Comparison of ENCODE assay signal across 26 cellular contexts in genomic region chr15:88812137-88812536, GRCh38. TPM values are rescaled to one million over a fixed set of nuclear protein-coding genes. Genes with fewer than 3 reads are reported as not detected.
"Had no signal": no experiment of that assay in that cellular context is flagged by ENCODE, and none has a peak within 500 bp of the region (broad histone marks: within the 10 kb centered on the region; RNA-seq: fewer than 3 reads in every experiment).

No MANE protein-coding gene starts in this region.

- H3K9ac ChIP-seq: parathyroid adenoma had no signal

- H3K27me3 ChIP-seq: body of pancreas, right atrium auricular region, testis, uterus had no signal

- H3K27ac ChIP-seq: adrenal gland, body of pancreas, esophagus muscularis mucosa, foreskin keratinocyte, heart left ventricle, parathyroid adenoma, right atrium auricular region, testis, uterus had no signal

- DNase-seq: activated CD4-positive, alpha-beta T cell treated with anti-CD3 and anti-CD28 coated beads for 36 hours; activated CD4-positive, CD25-positive, alpha-beta regulatory T cell; activated CD8-positive, alpha-beta memory T cell treated with anti-CD3 and anti-CD28 coated beads, Interleukin-2, amount 10 ng/mL, durations not matched to agents 7 days and 5 days; activated CD8-positive, alpha-beta T cell treated with anti-CD3 and anti-CD28 coated beads, Interleukin-2, amount 10 ng/mL, durations not matched to agents 7 days and 5 days; activated naive CD4-positive, alpha-beta T cell; activated T-cell treated with anti-CD3 and anti-CD28 coated beads, Interleukin-2, amount 50 U/mL, for 48 hours; adrenal gland; aorta; body of pancreas; dermis blood vessel endothelial cell; effector CD4-positive, alpha-beta T cell; foreskin keratinocyte; heart left ventricle; hypothalamus; left ventricle myocardium superior; midbrain; naive thymus-derived CD4-positive, alpha-beta T cell; occipital lobe; stimulated activated CD4-positive, alpha-beta T cell treated with anti-CD3 and anti-CD28 coated beads, Interleukin-2, amount 100 ng/mL, for 24 hours; stimulated activated naive CD8-positive, alpha-beta T cell treated with anti-CD3 and anti-CD28 coated beads, Interleukin-15, Interleukin-2, amounts not matched to agents 100 U/mL and 50 U/mL, for 24 hours; testis; uterus had no signal

- H3K4me3 ChIP-seq: adrenal gland, body of pancreas, esophagus muscularis mucosa, heart left ventricle, right atrium auricular region, smooth muscle cell, testis, uterus had no signal

- H3K9me3 ChIP-seq: adrenal gland, body of pancreas, esophagus muscularis mucosa, heart left ventricle, right atrium auricular region, testis, uterus had no signal

- H2AFZ ChIP-seq: parathyroid adenoma had no signal

- H3K36me3 ChIP-seq: adrenal gland, esophagus muscularis mucosa, heart left ventricle, right atrium auricular region, uterus had no signal

- H3K4me1 ChIP-seq: adrenal gland, body of pancreas, esophagus muscularis mucosa, foreskin keratinocyte, heart left ventricle, parathyroid adenoma, right atrium auricular region, testis, uterus had no signal

- H3K4me2 ChIP-seq: smooth muscle cell had no signal

RNA-seq across cellular contexts. Expression of gene ACAN, which starts 8.9 kb away (rescaled TPM):
- polyA plus RNA-seq: smooth muscle cell had no signal
